11 cellular contexts compared by ENCODE assay signal in the genomic region with DNA sequence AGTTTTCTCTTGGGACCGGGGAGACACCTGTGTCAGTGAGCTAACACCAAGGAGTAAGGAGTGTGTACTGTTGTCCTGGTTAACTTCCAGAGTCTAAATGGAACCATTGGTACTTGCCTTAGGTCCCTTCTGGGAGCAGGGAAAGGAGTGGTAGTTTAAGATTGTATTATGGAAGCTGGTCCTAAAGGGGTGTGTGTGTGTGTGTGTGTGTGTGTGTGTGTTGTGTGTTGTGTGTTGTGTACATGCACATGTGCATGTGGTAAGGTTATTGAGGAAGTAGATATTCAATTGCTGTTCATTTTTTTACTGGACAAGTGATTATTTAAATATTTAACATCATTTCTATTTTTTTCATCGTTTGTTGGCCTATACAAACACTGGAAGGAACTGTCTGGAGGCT. TPM values are rescaled to one million over a fixed set of nuclear protein-coding genes. Genes with fewer than 3 reads are reported as not detected.
DNase-seq lines count a peak whose midpoint lies in the region; ATAC-seq and TF ChIP-seq lines count a peak whose summit lies in the region.
"Had no signal": no experiment of that assay in that cellular context is flagged by ENCODE, and none has a peak within 500 bp of the region (broad histone marks: within the 10 kb centered on the region; RNA-seq: fewer than 3 reads in every experiment).

No MANE protein-coding gene starts in this region.

- H3K36me3 ChIP-seq in endocrine pancreas (ENCODE audit: control insufficient read depth, insufficient read depth, low read length) (no peaks in the 10 kb centered on the region), smooth muscle cell (ENCODE audit: low read depth) (no peaks in the 10 kb centered on the region)
- H3K36me3 ChIP-seq: ovary, thoracic aorta had no signal

- peak overlapping the region; percentile 95 for H3K4me3 Mint-ChIP-seq in activated T-cell treated with anti-CD3 and anti-CD28 coated beads, Interleukin-2, amount 50 U/mL, for 24 hours

- no peak overlapping the region for H3K9ac ChIP-seq in endocrine pancreas (ENCODE audit: control insufficient read depth, insufficient read depth, low read length)
- H3K9ac ChIP-seq in smooth muscle cell (ENCODE audit: low read depth): peak overlapping the region; percentile 99

- H3K27me3 ChIP-seq in endocrine pancreas (ENCODE audit: control insufficient read depth, insufficient read depth, low read length) (no peaks in the 10 kb centered on the region), smooth muscle cell (ENCODE audit: low read depth) (no peaks in the 10 kb centered on the region)
- H3K27me3 ChIP-seq: ovary had no signal

- H3K9me3 Mint-ChIP-seq in activated T-cell treated with anti-CD3 and anti-CD28 coated beads, Interleukin-2, amount 50 U/mL, for 24 hours: no peaks in the 10 kb centered on the region

- H3K4me1 Mint-ChIP-seq in activated T-cell treated with anti-CD3 and anti-CD28 coated beads, Interleukin-2, amount 50 U/mL, for 24 hours (ENCODE audit: low read depth): peaks cover 55% of the 10 kb centered on the region

- H3K27me3 Mint-ChIP-seq in activated T-cell treated with anti-CD3 and anti-CD28 coated beads, Interleukin-2, amount 50 U/mL, for 24 hours: no peaks in the 10 kb centered on the region

- H3K79me2 ChIP-seq in smooth muscle cell (ENCODE audit: low read depth): peaks cover 18% of the 10 kb centered on the region

- H3K4me3 ChIP-seq in endocrine pancreas (ENCODE audit: control insufficient read depth, insufficient read depth, low read length): peak overlapping the region; percentile 81
- H3K4me3 ChIP-seq in smooth muscle cell: peak overlapping the region; percentile 94

- ATAC-seq in HG03432 (IDR thresholded peaks at IDR 0.05; ENCODE audit: unreplicated experiment) (no peak), GM19035 (IDR thresholded peaks at IDR 0.05; ENCODE audit: unreplicated experiment) (no peak)

- H3K36me3 Mint-ChIP-seq in activated T-cell treated with anti-CD3 and anti-CD28 coated beads, Interleukin-2, amount 50 U/mL, for 24 hours (ENCODE audit: low read depth): peaks cover 10% of the 10 kb centered on the region

- 87% methylated on average over 2 of the region's 2 CpGs for WGBS in smooth muscle cell (ENCODE audit: low lambda C conversion rate)

- H3K9me3 ChIP-seq in endocrine pancreas (ENCODE audit: control insufficient read depth, low read length): no peaks in the 10 kb centered on the region
- no peaks in the 10 kb centered on the region for H3K9me3 ChIP-seq in smooth muscle cell (replicated peaks; ENCODE audit: low read depth)
- H3K9me3 ChIP-seq: ovary, thoracic aorta had no signal

- peaks cover 9% of the 10 kb centered on the region for H3F3A ChIP-seq in smooth muscle cell (ENCODE audit: low read depth)

- peak overlapping the region; percentile 96 for H3K27ac ChIP-seq in smooth muscle cell (ENCODE audit: low read depth)
- H3K27ac ChIP-seq: ovary, thoracic aorta had no signal

- H3K4me2 ChIP-seq in smooth muscle cell: peak overlapping the region; percentile 98

- H3K27ac Mint-ChIP-seq in activated T-cell treated with anti-CD3 and anti-CD28 coated beads, Interleukin-2, amount 50 U/mL, for 24 hours: no peak overlapping the region

- no peak for DNase-seq in activated T-cell treated with anti-CD3 and anti-CD28 coated beads, Interleukin-2, amount 50 U/mL, for 24 hours
- no peak for DNase-seq in activated T-cell treated with anti-CD3 and anti-CD28 coated beads, Interleukin-2, amount 50 U/mL, for 48 hours
- DNase-seq in MV-4-11 (lab: John Stamatoyannopoulos, UW) (peak; percentile 10), smooth muscle cell (lab: John Stamatoyannopoulos, UW; ENCODE audit: unreplicated experiment) (no peak), SHP77 (lab: John Stamatoyannopoulos, UW) (no peak)
- DNase-seq: NCI-H1417, ovary had no signal

- no peak for TF ChIP-seq CTCF in smooth muscle cell (IDR thresholded peaks at IDR 0.05; ENCODE audit: borderline replicate concordance, insufficient read depth, poor library complexity, severe bottlenecking)

- H4K20me1 ChIP-seq in smooth muscle cell (ENCODE audit: low read depth): no peaks in the 10 kb centered on the region

- no peak overlapping the region for H2AFZ ChIP-seq in smooth muscle cell (ENCODE audit: low read depth)

- H3K4me1 ChIP-seq in endocrine pancreas (ENCODE audit: control insufficient read depth, insufficient read depth, low read length): peaks cover 3% of the 10 kb centered on the region
- peaks cover 10% of the 10 kb centered on the region for H3K4me1 ChIP-seq in smooth muscle cell (ENCODE audit: low read depth)

RNA-seq across cellular contexts. Expression of gene APLF, which starts 1.4 kb away (rescaled TPM):
- total RNA-seq in smooth muscle cell: 8.0 and 9.2 TPM in 2 replicates
- polyA plus RNA-seq in smooth muscle cell: 2.6 and 3.4 TPM in 2 replicates

RNA-seq across cellular contexts. Expression of gene FBXO48, which starts 1.7 kb away (rescaled TPM):
- 0.81 and 1.5 TPM in 2 replicates for total RNA-seq in smooth muscle cell
- polyA plus RNA-seq in smooth muscle cell: 0.42 and 0.61 TPM in 2 replicates
